ENCODE assay signal across 30 cellular contexts in genomic region chr16:64297863-64298579, GRCh38.
"Had no signal": no experiment of that assay in that cellular context is flagged by ENCODE, and none has a peak within 500 bp of the region (broad histone marks: within the 10 kb centered on the region; RNA-seq: fewer than 3 reads in every experiment).

No MANE protein-coding gene starts in this region.

- H3K36me3 ChIP-seq: ascending aorta, cardiac muscle cell, SJSA1 had no signal

- H3K4me3 ChIP-seq: ascending aorta, cardiac muscle cell, SJSA1 had no signal

- DNase-seq: activated CD4-positive, alpha-beta T cell treated with anti-CD3 and anti-CD28 coated beads for 36 hours; activated CD4-positive, alpha-beta T cell treated with anti-CD3 and anti-CD28 coated beads, Interleukin-2, amount 10 ng/mL, durations not matched to agents 7 days and 5 days; activated CD4-positive, alpha-beta T cell treated with anti-CD3 and anti-CD28 coated beads, Interleukin-2, amount 50 U/mL, for 48 hours; activated CD8-positive, alpha-beta T cell treated with anti-CD3 and anti-CD28 coated beads, Interleukin-2, amount 10 ng/mL, durations not matched to agents 7 days and 5 days; activated effector memory CD4-positive, alpha-beta T cell treated with Interleukin-2 at 50 U/mL for 16 hours; activated naive CD4-positive, alpha-beta T cell treated with anti-CD3 and anti-CD28 coated beads, Interleukin-2, amount 10 ng/mL, durations not matched to agents 7 days and 5 days; activated T-cell treated with anti-CD3 and anti-CD28 coated beads for 4 hours; activated T-cell treated with anti-CD3 and anti-CD28 coated beads, Interleukin-2, amount 50 U/mL, for 4 hours; amygdala; KG1; MM.1S; MV-4-11; NCI-H1092; NCI-H1436 treated with DMSO at 0.1 percent for 48 hours; NCI-H1694 treated with DMSO at 0.1 percent for 48 hours; NCI-H2029 treated with DMSO at 0.1 percent for 48 hours; NCI-H2107; NCI-H2171; NCI-H510A; NCI-H526; NCI-H748 treated with DMSO at 0.1 percent for 48 hours; NK-92 treated with Interleukin-12 subunit alpha and Interleukin-12 subunit beta, amount 100 ng/mL, for 24 hours; OCI-M1; SHP77 treated with DMSO at 0.1 percent for 48 hours; SK-N-SH had no signal

- H3K27ac ChIP-seq: ascending aorta, cardiac muscle cell, SJSA1 had no signal

- FAIRE-seq: TTC549 had no signal

- ATAC-seq: activated CD4-positive, alpha-beta T cell treated with anti-CD3 and anti-CD28 coated beads for 36 hours; activated CD4-positive, CD25-positive, alpha-beta regulatory T cell treated with anti-CD3 and anti-CD28 coated beads, Interleukin-2, amount 50 U/mL, for 24 hours; activated CD8-positive, alpha-beta T cell treated with anti-CD3 and anti-CD28 coated beads, Interleukin-2, amount 10 ng/mL, durations not matched to agents 7 days and 5 days; activated T-cell treated with anti-CD3 and anti-CD28 coated beads, Interleukin-2, amount 50 U/mL, for 4 hours had no signal

- H3K4me1 ChIP-seq: ascending aorta, SJSA1 had no signal

- H3K9ac ChIP-seq: SK-N-SH had no signal

- H3K4me2 ChIP-seq: SK-N-SH had no signal

- H3K9me3 ChIP-seq: ascending aorta, SJSA1, SK-N-SH had no signal

- H3K27me3 ChIP-seq: ascending aorta, cardiac muscle cell, SJSA1 had no signal
